Comparison of ENCODE assay signal across 1 cellular context in genomic region chr2:65514555-65515195, GRCh38.
TF ChIP-seq lines count a peak whose summit lies in the region.

No MANE protein-coding gene starts in this region.

TF ChIP-seq in HepG2, 621 proteins besides CTCF, POLR2A, EP300 and RAD21 (continued from another document):
- TF ChIP-seq ZNF503 (CRISPR knock-in tag; IDR thresholded peaks at IDR 0.05) (no peak), DDIT3 (CRISPR knock-in tag; IDR thresholded peaks at IDR 0.05) (no peak), ZNF580 (CRISPR knock-in tag; IDR thresholded peaks at IDR 0.05; ENCODE audit: borderline replicate concordance, low read depth) (no peak), ZSCAN9 (CRISPR knock-in tag; IDR thresholded peaks at IDR 0.05; ENCODE audit: borderline replicate concordance) (no peak), FLYWCH1 (CRISPR knock-in tag; IDR thresholded peaks at IDR 0.05) (no peak), ZNF574 (CRISPR knock-in tag; IDR thresholded peaks at IDR 0.05) (no peak), ZNF747 (CRISPR knock-in tag; IDR thresholded peaks at IDR 0.05; ENCODE audit: borderline replicate concordance) (no peak), ZNF484 (CRISPR knock-in tag; IDR thresholded peaks at IDR 0.05; ENCODE audit: borderline replicate concordance, low read depth) (no peak), ZNF552 (CRISPR knock-in tag; IDR thresholded peaks at IDR 0.05; ENCODE audit: borderline replicate concordance) (no peak), REPIN1 (CRISPR knock-in tag; IDR thresholded peaks at IDR 0.05; ENCODE audit: borderline replicate concordance, low read depth) (no peak), ZNF644 (CRISPR knock-in tag; IDR thresholded peaks at IDR 0.05; ENCODE audit: low read depth) (no peak)
